Comparison of ENCODE assay signal across 9 cellular contexts in genomic region chr10:32954545-32955298, GRCh38. TPM values are rescaled to one million over a fixed set of nuclear protein-coding genes. Genes with fewer than 3 reads are reported as not detected.
DNase-seq lines count a peak whose midpoint lies in the region; ATAC-seq and TF ChIP-seq lines count a peak whose summit lies in the region.
"Had no signal": no experiment of that assay in that cellular context is flagged by ENCODE, and none has a peak within 500 bp of the region (broad histone marks: within the 10 kb centered on the region; RNA-seq: fewer than 3 reads in every experiment).

No MANE protein-coding gene starts in this region.

- no peak overlapping the region for H3K4me3 ChIP-seq in body of pancreas
- H3K4me3 ChIP-seq in upper lobe of right lung = peak overlapping the region; percentile 90

- H3K4me1 ChIP-seq in body of pancreas (peaks cover 71% of the 10 kb centered on the region), upper lobe of right lung (peaks cover 54% of the 10 kb centered on the region)

- TF ChIP-seq CTCF in body of pancreas (IDR thresholded peaks at IDR 0.05) (no peak), upper lobe of right lung (IDR thresholded peaks at IDR 0.05) (no peak)

- intact Hi-C loops in body of pancreas (cut with DNase I) = no loop called here
- intact Hi-C loops in upper lobe of right lung (cut with DNase I) = no loop called here

- H3K27me3 Mint-ChIP-seq in activated naive CD8-positive, alpha-beta T cell = no peaks in the 10 kb centered on the region
- no peaks in the 10 kb centered on the region for H3K27me3 Mint-ChIP-seq in activated naive CD8-positive, alpha-beta T cell treated with anti-CD3 and anti-CD28 coated beads for 36 hours
- H3K27me3 Mint-ChIP-seq in memory B cell = no peaks in the 10 kb centered on the region

- peak overlapping the region; percentile 55 for H3K27ac Mint-ChIP-seq in activated naive CD8-positive, alpha-beta T cell
- H3K27ac Mint-ChIP-seq in activated naive CD8-positive, alpha-beta T cell treated with anti-CD3 and anti-CD28 coated beads for 36 hours = no peak overlapping the region
- peak overlapping the region; percentile 73 for H3K27ac Mint-ChIP-seq in memory B cell
- H3K27ac Mint-ChIP-seq: T-helper 1 cell treated with Interleukin-12 subunit alpha and Interleukin-12 subunit beta and Interleukin-4 antibody, amounts not matched to agents 30 μg/mL and 1 μg/mL, for 36 hours had no signal

- no peaks in the 10 kb centered on the region for H3K36me3 Mint-ChIP-seq in activated naive CD8-positive, alpha-beta T cell
- H3K36me3 Mint-ChIP-seq in activated naive CD8-positive, alpha-beta T cell treated with anti-CD3 and anti-CD28 coated beads for 36 hours = peaks cover 10% of the 10 kb centered on the region
- H3K36me3 Mint-ChIP-seq in memory B cell = peaks cover 11% of the 10 kb centered on the region

- H3K9me3 ChIP-seq in body of pancreas = no peaks in the 10 kb centered on the region
- no peaks in the 10 kb centered on the region for H3K9me3 ChIP-seq in upper lobe of right lung

- ATAC-seq in body of pancreas (no peak), memory B cell (ENCODE audit: low read depth) (no peak), upper lobe of right lung (no peak), GM19395 (IDR thresholded peaks at IDR 0.05; ENCODE audit: unreplicated experiment) (no peak), GM19463 (IDR thresholded peaks at IDR 0.05; ENCODE audit: unreplicated experiment) (no peak)

- DNase-seq in activated naive CD8-positive, alpha-beta T cell treated with anti-CD3 and anti-CD28 coated beads for 36 hours = no peak
- no peak for DNase-seq in body of pancreas
- DNase-seq in memory B cell (ENCODE audit: low spot score in 2 of 2) = no peak
- no peak for DNase-seq in upper lobe of right lung
- no peak for DNase-seq in activated gamma-delta T cell (lab: John Stamatoyannopoulos, UW)

- H3K4me3 Mint-ChIP-seq in activated naive CD8-positive, alpha-beta T cell = peak overlapping the region; percentile 67
- no peak overlapping the region for H3K4me3 Mint-ChIP-seq in activated naive CD8-positive, alpha-beta T cell treated with anti-CD3 and anti-CD28 coated beads for 36 hours
- H3K4me3 Mint-ChIP-seq in memory B cell = peak overlapping the region; percentile 77
- H3K4me3 Mint-ChIP-seq: T-helper 1 cell treated with Interleukin-12 subunit alpha and Interleukin-12 subunit beta and Interleukin-4 antibody, amounts not matched to agents 30 μg/mL and 1 μg/mL, for 36 hours had no signal

- H3K27me3 ChIP-seq in body of pancreas (no peaks in the 10 kb centered on the region), upper lobe of right lung (no peaks in the 10 kb centered on the region)

- peak overlapping the region; percentile 12 to 100 (median 76) for H3K27ac ChIP-seq in body of pancreas
- H3K27ac ChIP-seq in upper lobe of right lung = no peak overlapping the region

- H3K36me3 ChIP-seq in body of pancreas (replicated peaks in 1 of 2; ENCODE audit: insufficient read depth in 1 of 2, low read depth in 2 of 2) = no peaks in the 10 kb centered on the region
- H3K36me3 ChIP-seq in upper lobe of right lung = no peaks in the 10 kb centered on the region

- H3K4me1 Mint-ChIP-seq in activated naive CD8-positive, alpha-beta T cell (ENCODE audit: low read depth) = peaks cover 73% of the 10 kb centered on the region
- peaks cover 56% of the 10 kb centered on the region for H3K4me1 Mint-ChIP-seq in activated naive CD8-positive, alpha-beta T cell treated with anti-CD3 and anti-CD28 coated beads for 36 hours
- peaks cover 44% of the 10 kb centered on the region for H3K4me1 Mint-ChIP-seq in memory B cell

- H3K9me3 Mint-ChIP-seq in activated naive CD8-positive, alpha-beta T cell (ENCODE audit: low read depth) = no peaks in the 10 kb centered on the region
- H3K9me3 Mint-ChIP-seq in activated naive CD8-positive, alpha-beta T cell treated with anti-CD3 and anti-CD28 coated beads for 36 hours = no peaks in the 10 kb centered on the region
- H3K9me3 Mint-ChIP-seq in memory B cell = no peaks in the 10 kb centered on the region
- H3K9me3 Mint-ChIP-seq: T-helper 1 cell treated with Interleukin-12 subunit alpha and Interleukin-12 subunit beta and Interleukin-4 antibody, amounts not matched to agents 30 μg/mL and 1 μg/mL, for 36 hours had no signal

- 14 to 22% methylated on average over 8 of the region's 8 CpGs for WGBS in body of pancreas, 2 donors

- TF ChIP-seq POLR2A in body of pancreas (IDR thresholded peaks at IDR 0.05) = no peak

RNA-seq across cellular contexts. Expression of gene ITGB1, which starts 3.3 kb away (rescaled TPM):
- total RNA-seq in activated naive CD8-positive, alpha-beta T cell treated with anti-CD3 and anti-CD28 coated beads for 36 hours = 10 to 100 TPM; 43.2 to 48.9 TPM
- 100 to 1,000 TPM; 164 to 259 TPM for total RNA-seq in body of pancreas
- total RNA-seq in upper lobe of right lung = 517 TPM
